Comparison of ENCODE assay signal across 16 cellular contexts in the genomic region with DNA sequence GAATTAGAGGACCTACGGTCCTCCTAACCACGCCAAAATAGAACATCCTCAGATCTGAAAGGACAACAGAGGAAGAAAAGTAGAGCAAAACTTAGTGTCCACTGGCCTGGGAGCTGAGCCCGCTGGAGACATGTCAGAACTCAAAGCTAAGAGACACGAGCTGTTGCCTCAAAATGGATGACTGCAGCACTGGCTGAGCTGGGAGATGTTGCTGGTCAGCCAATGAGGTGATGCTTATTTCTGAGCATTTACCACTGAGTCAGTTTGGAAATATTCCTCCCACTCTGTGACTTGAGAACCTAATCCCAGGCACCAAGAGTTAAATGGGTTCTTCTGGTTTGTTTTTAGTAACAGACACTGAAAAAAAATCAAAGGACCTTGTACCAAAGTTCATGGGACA. TPM values are rescaled to one million over a fixed set of nuclear protein-coding genes. Genes with fewer than 3 reads are reported as not detected.
A peak's percentile ranks its signal among the peaks of the same experiment; 100 is the strongest.
DNase-seq lines count a peak whose midpoint lies in the region; ATAC-seq and TF ChIP-seq lines count a peak whose summit lies in the region.
"Had no signal": no experiment of that assay in that cellular context is flagged by ENCODE, and none has a peak within 500 bp of the region (broad histone marks: within the 10 kb centered on the region; RNA-seq: fewer than 3 reads in every experiment).

No MANE protein-coding gene starts in this region.

- H3K4me3 Mint-ChIP-seq in nephron, result no peak overlapping the region
- H3K4me3 Mint-ChIP-seq: activated CD4-positive, alpha-beta T cell treated with anti-CD3 and anti-CD28 coated beads for 36 hours had no signal

- H3K27ac Mint-ChIP-seq in nephron, result peak overlapping the region in 2 of 3 experiments; percentile 24

- TF ChIP-seq CTCF in nephron (IDR thresholded peaks at IDR 0.05; ENCODE audit: unreplicated experiment in 3 of 3), result no peak

- peaks cover 17% of the 10 kb centered on the region for H3K9me3 Mint-ChIP-seq in nephron

- ATAC-seq in GM21576 (IDR thresholded peaks at IDR 0.05; ENCODE audit: unreplicated experiment) (no peak), esophagus mucosa (no peak)
- ATAC-seq: activated CD4-positive, alpha-beta T cell treated with anti-CD3 and anti-CD28 coated beads for 36 hours; Right ventricle myocardium inferior had no signal

- no peaks in the 10 kb centered on the region for H3K27me3 Mint-ChIP-seq in nephron (ENCODE audit: low read depth)
- H3K27me3 Mint-ChIP-seq: activated CD4-positive, alpha-beta T cell treated with anti-CD3 and anti-CD28 coated beads for 36 hours had no signal

- no peak for TF ChIP-seq POLR2A in erythroblast (IDR thresholded peaks at IDR 0.05; ENCODE audit: low read length)

- peaks cover 23% of the 10 kb centered on the region for H3K4me1 Mint-ChIP-seq in nephron
- H3K4me1 Mint-ChIP-seq: activated CD4-positive, alpha-beta T cell treated with anti-CD3 and anti-CD28 coated beads for 36 hours had no signal

- peaks cover 12% of the 10 kb centered on the region for H3K36me3 Mint-ChIP-seq in nephron (ENCODE audit: low read depth)

- DNase-seq in AG20443 (ENCODE audit: low spot score), result peak; percentile 36
- peak; percentile 32 for DNase-seq in RPMI7951 (ENCODE audit: low read depth)
- DNase-seq in fibroblast of gingiva (ENCODE audit: low read depth), result peak; percentile 11
- DNase-seq in stimulated activated CD4-positive, alpha-beta T cell treated with anti-CD3 and anti-CD28 coated beads, Interleukin-15, amount 100 ng/mL, for 24 hours, result no peak
- no peak for DNase-seq in erythroblast (lab: John Stamatoyannopoulos, UW)
- DNase-seq: activated CD4-positive, alpha-beta T cell treated with anti-CD3 and anti-CD28 coated beads for 36 hours; activated CD8-positive, alpha-beta memory T cell treated with anti-CD3 and anti-CD28 coated beads, Interleukin-2, amount 50 U/mL, for 48 hours; activated naive CD4-positive, alpha-beta T cell; Calu3; effector memory CD4-positive, alpha-beta T cell; H7; stimulated activated CD4-positive, alpha-beta T cell treated with anti-CD3 and anti-CD28 coated beads, Interleukin-1b, Interleukin-23, amount 100 ng/mL, for 48 hours had no signal

RNA-seq across cellular contexts. Expression of gene FBXO15, which starts 32.6 kb away (rescaled TPM):
- 0.96 and 2.3 TPM in 2 replicates for total RNA-seq in RPMI7951 (2014; rRNA removed; shearing (Covaris generic))
- total RNA-seq in esophagus mucosa, result 0.76 TPM
- total RNA-seq: Right ventricle myocardium inferior had no signal

RNA-seq across cellular contexts. Expression of gene TIMM21, which starts 33.3 kb away (rescaled TPM):
- total RNA-seq in RPMI7951 (2014; rRNA removed; shearing (Covaris generic)), result 42.0 and 54.4 TPM in 2 replicates
- total RNA-seq in esophagus mucosa, result 23.2 TPM

Comparison
In these comparisons a context has a peak if more than half of its experiments do, and no peak if none do; other contexts are left out.
1. DNase-seq: peak in AG20443 (single experiment), RPMI7951 (single experiment) and fibroblast of gingiva (single experiment); none in stimulated activated CD4-positive, alpha-beta T cell treated with anti-CD3 and anti-CD28 coated beads, Interleukin-15, amount 100 ng/mL, for 24 hours (single experiment) and erythroblast (0 of 2).